ENCODE assay signal across 1 cellular context in the genomic region with DNA sequence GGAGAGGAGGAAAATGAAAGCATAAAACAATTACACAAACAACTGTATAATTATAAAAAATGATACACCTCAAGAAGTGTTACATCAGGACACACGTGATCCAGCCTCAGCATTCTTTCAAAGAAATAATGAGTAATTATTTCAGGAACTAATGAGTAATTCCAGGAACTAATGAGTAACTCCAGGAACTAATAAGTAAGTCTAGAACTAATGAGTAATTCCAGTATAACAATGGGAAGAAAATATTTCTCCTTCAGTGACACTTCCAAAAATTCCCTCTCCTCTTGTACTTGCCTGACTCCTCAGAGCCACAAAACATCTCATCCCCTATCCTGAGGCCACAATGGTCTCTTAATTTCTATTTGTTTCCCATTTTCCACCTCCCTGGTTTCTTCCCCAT.
TF ChIP-seq lines count a peak whose summit lies in the region.

No MANE protein-coding gene starts in this region.

TF ChIP-seq in GM23338, 12 proteins besides CTCF, POLR2A, EP300 and RAD21 (continued from another document):
- TF ChIP-seq, protein P1, sequence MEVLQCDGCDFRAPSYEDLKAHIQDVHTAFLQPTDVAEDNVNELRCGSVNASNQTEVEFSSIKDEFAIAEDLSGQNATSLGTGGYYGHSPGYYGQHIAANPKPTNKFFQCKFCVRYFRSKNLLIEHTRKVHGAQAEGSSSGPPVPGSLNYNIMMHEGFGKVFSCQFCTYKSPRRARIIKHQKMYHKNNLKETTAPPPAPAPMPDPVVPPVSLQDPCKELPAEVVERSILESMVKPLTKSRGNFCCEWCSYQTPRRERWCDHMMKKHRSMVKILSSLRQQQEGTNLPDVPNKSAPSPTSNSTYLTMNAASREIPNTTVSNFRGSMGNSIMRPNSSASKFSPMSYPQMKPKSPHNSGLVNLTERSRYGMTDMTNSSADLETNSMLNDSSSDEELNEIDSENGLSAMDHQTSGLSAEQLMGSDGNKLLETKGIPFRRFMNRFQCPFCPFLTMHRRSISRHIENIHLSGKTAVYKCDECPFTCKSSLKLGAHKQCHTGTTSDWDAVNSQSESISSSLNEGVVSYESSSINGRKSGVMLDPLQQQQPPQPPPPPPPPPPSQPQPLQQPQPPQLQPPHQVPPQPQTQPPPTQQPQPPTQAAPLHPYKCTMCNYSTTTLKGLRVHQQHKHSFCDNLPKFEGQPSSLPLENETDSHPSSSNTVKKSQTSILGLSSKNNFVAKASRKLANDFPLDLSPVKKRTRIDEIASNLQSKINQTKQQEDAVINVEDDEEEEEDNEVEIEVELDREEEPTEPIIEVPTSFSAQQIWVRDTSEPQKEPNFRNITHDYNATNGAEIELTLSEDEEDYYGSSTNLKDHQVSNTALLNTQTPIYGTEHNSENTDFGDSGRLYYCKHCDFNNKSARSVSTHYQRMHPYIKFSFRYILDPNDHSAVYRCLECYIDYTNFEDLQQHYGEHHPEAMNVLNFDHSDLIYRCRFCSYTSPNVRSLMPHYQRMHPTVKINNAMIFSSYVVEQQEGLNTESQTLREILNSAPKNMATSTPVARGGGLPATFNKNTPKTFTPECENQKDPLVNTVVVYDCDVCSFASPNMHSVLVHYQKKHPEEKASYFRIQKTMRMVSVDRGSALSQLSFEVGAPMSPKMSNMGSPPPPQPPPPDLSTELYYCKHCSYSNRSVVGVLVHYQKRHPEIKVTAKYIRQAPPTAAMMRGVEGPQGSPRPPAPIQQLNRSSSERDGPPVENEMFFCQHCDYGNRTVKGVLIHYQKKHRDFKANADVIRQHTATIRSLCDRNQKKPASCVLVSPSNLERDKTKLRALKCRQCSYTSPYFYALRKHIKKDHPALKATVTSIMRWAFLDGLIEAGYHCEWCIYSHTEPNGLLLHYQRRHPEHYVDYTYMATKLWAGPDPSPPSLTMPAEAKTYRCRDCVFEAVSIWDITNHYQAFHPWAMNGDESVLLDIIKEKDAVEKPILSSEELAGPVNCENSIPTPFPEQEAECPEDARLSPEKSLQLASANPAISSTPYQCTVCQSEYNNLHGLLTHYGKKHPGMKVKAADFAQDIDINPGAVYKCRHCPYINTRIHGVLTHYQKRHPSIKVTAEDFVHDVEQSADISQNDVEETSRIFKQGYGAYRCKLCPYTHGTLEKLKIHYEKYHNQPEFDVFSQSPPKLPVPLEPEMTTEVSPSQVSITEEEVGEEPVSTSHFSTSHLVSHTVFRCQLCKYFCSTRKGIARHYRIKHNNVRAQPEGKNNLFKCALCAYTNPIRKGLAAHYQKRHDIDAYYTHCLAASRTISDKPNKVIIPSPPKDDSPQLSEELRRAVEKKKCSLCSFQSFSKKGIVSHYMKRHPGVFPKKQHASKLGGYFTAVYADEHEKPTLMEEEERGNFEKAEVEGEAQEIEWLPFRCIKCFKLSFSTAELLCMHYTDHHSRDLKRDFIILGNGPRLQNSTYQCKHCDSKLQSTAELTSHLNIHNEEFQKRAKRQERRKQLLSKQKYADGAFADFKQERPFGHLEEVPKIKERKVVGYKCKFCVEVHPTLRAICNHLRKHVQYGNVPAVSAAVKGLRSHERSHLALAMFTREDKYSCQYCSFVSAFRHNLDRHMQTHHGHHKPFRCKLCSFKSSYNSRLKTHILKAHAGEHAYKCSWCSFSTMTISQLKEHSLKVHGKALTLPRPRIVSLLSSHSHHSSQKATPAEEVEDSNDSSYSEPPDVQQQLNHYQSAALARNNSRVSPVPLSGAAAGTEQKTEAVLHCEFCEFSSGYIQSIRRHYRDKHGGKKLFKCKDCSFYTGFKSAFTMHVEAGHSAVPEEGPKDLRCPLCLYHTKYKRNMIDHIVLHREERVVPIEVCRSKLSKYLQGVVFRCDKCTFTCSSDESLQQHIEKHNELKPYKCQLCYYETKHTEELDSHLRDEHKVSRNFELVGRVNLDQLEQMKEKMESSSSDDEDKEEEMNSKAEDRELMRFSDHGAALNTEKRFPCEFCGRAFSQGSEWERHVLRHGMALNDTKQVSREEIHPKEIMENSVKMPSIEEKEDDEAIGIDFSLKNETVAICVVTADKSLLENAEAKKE (CRISPR knock-in tag; IDR thresholded peaks at IDR 0.05) = no peak
